Comparison of ENCODE assay signal across 27 cellular contexts in the genomic region with DNA sequence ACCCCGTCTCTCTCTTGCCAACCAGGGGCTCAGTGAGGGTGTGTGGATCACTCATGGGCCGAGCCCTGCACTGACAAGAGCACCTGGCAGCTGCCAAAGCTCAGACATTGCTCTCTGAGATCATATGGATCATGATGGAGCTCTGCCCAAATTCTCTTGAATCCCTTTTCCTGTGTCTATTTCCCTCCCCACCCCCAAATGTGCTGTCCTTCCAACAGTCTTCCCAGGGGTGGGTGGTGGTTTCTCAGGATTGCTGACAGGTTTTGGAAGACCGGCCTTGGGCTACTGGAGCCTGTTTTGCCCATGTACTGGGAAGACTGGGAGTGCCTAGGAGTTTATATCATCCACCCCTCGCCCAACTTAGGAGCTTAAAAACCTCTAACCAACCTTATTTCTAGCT. TPM values are rescaled to one million over a fixed set of nuclear protein-coding genes. Genes with fewer than 3 reads are reported as not detected.
DNase-seq lines count a peak whose midpoint lies in the region; ATAC-seq lines count a peak whose summit lies in the region.
"Had no signal": no experiment of that assay in that cellular context is flagged by ENCODE, and none has a peak within 500 bp of the region (broad histone marks: within the 10 kb centered on the region; RNA-seq: fewer than 3 reads in every experiment).

No MANE protein-coding gene starts in this region.

- no peaks in the 10 kb centered on the region for H3K4me1 Mint-ChIP-seq in activated CD8-positive, alpha-beta memory T cell treated with anti-CD3 and anti-CD28 coated beads, Interleukin-2, amount 10 ng/mL, durations not matched to agents 7 days and 5 days
- H3K4me1 Mint-ChIP-seq in effector memory CD8-positive, alpha-beta T cell (ENCODE audit: low read depth in 2 of 2) = no peaks in the 10 kb centered on the region
- H3K4me1 Mint-ChIP-seq: activated naive CD4-positive, alpha-beta T cell treated with anti-CD3 and anti-CD28 coated beads, Interleukin-2, amount 10 ng/mL, durations not matched to agents 7 days and 5 days; activated T-helper 17 cell treated with anti-CD3 and anti-CD28 coated beads, Interleukin-2, amount 50 U/mL, for 72 hours; natural killer cell had no signal

- 72% methylated on average over 4 of the region's 4 CpGs for WGBS in HUES64

- peaks cover 4% of the 10 kb centered on the region for H3K27me3 Mint-ChIP-seq in activated CD8-positive, alpha-beta memory T cell treated with anti-CD3 and anti-CD28 coated beads, Interleukin-2, amount 10 ng/mL, durations not matched to agents 7 days and 5 days
- peaks cover 30 to 34% of the 10 kb centered on the region in 2 donors for H3K27me3 Mint-ChIP-seq in effector memory CD8-positive, alpha-beta T cell

- H3K9me3 ChIP-seq in HUES64 (ENCODE audit: insufficient read depth, low read depth, low read length) = no peaks in the 10 kb centered on the region
- H3K9me3 ChIP-seq: Caco-2, gastroesophageal sphincter, lower lobe of right lung, upper lobe of left lung had no signal

- H3K4me3 Mint-ChIP-seq in activated CD8-positive, alpha-beta memory T cell treated with anti-CD3 and anti-CD28 coated beads, Interleukin-2, amount 10 ng/mL, durations not matched to agents 7 days and 5 days = no peak overlapping the region
- no peak overlapping the region for H3K4me3 Mint-ChIP-seq in effector memory CD8-positive, alpha-beta T cell
- H3K4me3 Mint-ChIP-seq: activated naive CD4-positive, alpha-beta T cell treated with anti-CD3 and anti-CD28 coated beads, Interleukin-2, amount 10 ng/mL, durations not matched to agents 7 days and 5 days; activated T-helper 17 cell treated with anti-CD3 and anti-CD28 coated beads, Interleukin-2, amount 50 U/mL, for 72 hours; natural killer cell had no signal

- H3K4me3 ChIP-seq in HUES64 (ENCODE audit: low read length) = peak overlapping the region; percentile 16; the same call in 1 of the 2 replicates
- H3K4me3 ChIP-seq: gastroesophageal sphincter, lower lobe of right lung, PC-9, upper lobe of left lung had no signal

- H3K27me3 ChIP-seq in HUES64 (ENCODE audit: insufficient read depth, low read length) = no peaks in the 10 kb centered on the region
- H3K27me3 ChIP-seq: gastroesophageal sphincter, upper lobe of left lung had no signal

- DNase-seq in activated CD8-positive, alpha-beta memory T cell treated with anti-CD3 and anti-CD28 coated beads, Interleukin-2, amount 10 ng/mL, durations not matched to agents 7 days and 5 days = peak; percentile 2
- DNase-seq in activated CD8-positive, alpha-beta memory T cell treated with anti-CD3 and anti-CD28 coated beads, Interleukin-2, amount 50 U/mL, for 48 hours = no peak
- DNase-seq in caudate nucleus (lab: John Stamatoyannopoulos, UW) = no peak
- DNase-seq in substantia nigra (lab: John Stamatoyannopoulos, UW) = no peak
- DNase-seq in activated CD4-positive, alpha-beta T cell treated with anti-CD3 and anti-CD28 coated beads for 4 hours = no peak
- DNase-seq in effector memory CD8-positive, alpha-beta T cell = no peak
- DNase-seq: activated CD4-positive, alpha-beta T cell treated with anti-CD3 and anti-CD28 coated beads, Interleukin-2, amount 50 U/mL, for 48 hours; activated naive CD4-positive, alpha-beta T cell treated with anti-CD3 and anti-CD28 coated beads, Interleukin-2, amount 10 ng/mL, durations not matched to agents 7 days and 5 days; Caco-2; DND-41; lower lobe of right lung; natural killer cell; NCI-H2171; NK-92 treated with Interleukin-12 subunit alpha and Interleukin-12 subunit beta, amount 100 ng/mL, for 24 hours; PC-9; SHP77; stimulated activated CD4-positive, alpha-beta T cell treated with anti-CD3 and anti-CD28 coated beads, Interleukin-15, amount 100 ng/mL, for 24 hours; stimulated activated CD4-positive, alpha-beta T cell treated with anti-CD3 and anti-CD28 coated beads, Interleukin-4, amount 100 ng/mL, for 4 hours; T-helper 2 cell; upper lobe of left lung had no signal

- no peak overlapping the region for H3K9ac ChIP-seq in HUES64 (ENCODE audit: low read depth, low read length)

- H3K36me3 Mint-ChIP-seq in activated CD8-positive, alpha-beta memory T cell treated with anti-CD3 and anti-CD28 coated beads, Interleukin-2, amount 10 ng/mL, durations not matched to agents 7 days and 5 days = no peaks in the 10 kb centered on the region
- no peaks in the 10 kb centered on the region for H3K36me3 Mint-ChIP-seq in effector memory CD8-positive, alpha-beta T cell (ENCODE audit: insufficient read depth)
- H3K36me3 Mint-ChIP-seq: activated naive CD4-positive, alpha-beta T cell treated with anti-CD3 and anti-CD28 coated beads, Interleukin-2, amount 10 ng/mL, durations not matched to agents 7 days and 5 days; natural killer cell had no signal

- peaks cover 14% of the 10 kb centered on the region for H3K4me1 ChIP-seq in HUES64 (ENCODE audit: insufficient read depth, low read length)
- H3K4me1 ChIP-seq: Caco-2, gastroesophageal sphincter, lower lobe of right lung, upper lobe of left lung had no signal

- no peak overlapping the region for H3K27ac Mint-ChIP-seq in activated CD8-positive, alpha-beta memory T cell treated with anti-CD3 and anti-CD28 coated beads, Interleukin-2, amount 10 ng/mL, durations not matched to agents 7 days and 5 days
- no peak overlapping the region for H3K27ac Mint-ChIP-seq in effector memory CD8-positive, alpha-beta T cell
- H3K27ac Mint-ChIP-seq: activated naive CD4-positive, alpha-beta T cell treated with anti-CD3 and anti-CD28 coated beads, Interleukin-2, amount 10 ng/mL, durations not matched to agents 7 days and 5 days; activated T-helper 17 cell treated with anti-CD3 and anti-CD28 coated beads, Interleukin-2, amount 50 U/mL, for 72 hours; natural killer cell had no signal

- H3K27ac ChIP-seq in HUES64 (ENCODE audit: low read depth, low read length) (peak overlapping the region; percentile 62), caudate nucleus (ENCODE audit: low read depth, low read length) (peak overlapping the region; percentile 33), substantia nigra (ENCODE audit: low read depth, low read length, poor library complexity, severe bottlenecking) (peak overlapping the region; percentile 46)
- H3K27ac ChIP-seq: C4-2B, gastroesophageal sphincter, HL-60, lower lobe of right lung, PC-9, upper lobe of left lung had no signal

- ATAC-seq in activated CD8-positive, alpha-beta memory T cell treated with anti-CD3 and anti-CD28 coated beads, Interleukin-2, amount 10 ng/mL, durations not matched to agents 7 days and 5 days = no peak
- ATAC-seq in HG03378 (IDR thresholded peaks at IDR 0.05; ENCODE audit: unreplicated experiment) = no peak
- ATAC-seq in effector memory CD8-positive, alpha-beta T cell (replicated peaks) = no peak
- ATAC-seq: activated CD4-positive, CD25-positive, alpha-beta regulatory T cell treated with anti-CD3 and anti-CD28 coated beads, Interleukin-2, amount 50 U/mL, for 24 hours; activated T-helper 17 cell treated with anti-CD3 and anti-CD28 coated beads, Interleukin-2, amount 50 U/mL, for 72 hours; gastroesophageal sphincter; lower lobe of right lung; natural killer cell had no signal

- CTCF ChIA-PET in activated CD8-positive, alpha-beta memory T cell treated with anti-CD3 and anti-CD28 coated beads, Interleukin-2, amount 10 ng/mL, durations not matched to agents 7 days and 5 days (lab: Charles Lee) = interaction anchor here (1.3 kb wide), 1 partner anchor 62 kb away, joined by 5 read pairs; no protein-coding TSS in a partner anchor

- H3K9me3 Mint-ChIP-seq in activated CD8-positive, alpha-beta memory T cell treated with anti-CD3 and anti-CD28 coated beads, Interleukin-2, amount 10 ng/mL, durations not matched to agents 7 days and 5 days (ENCODE audit: low read depth) = no peaks in the 10 kb centered on the region
- no peaks in the 10 kb centered on the region for H3K9me3 Mint-ChIP-seq in effector memory CD8-positive, alpha-beta T cell
- H3K9me3 Mint-ChIP-seq: activated naive CD4-positive, alpha-beta T cell treated with anti-CD3 and anti-CD28 coated beads, Interleukin-2, amount 10 ng/mL, durations not matched to agents 7 days and 5 days; activated T-helper 17 cell treated with anti-CD3 and anti-CD28 coated beads, Interleukin-2, amount 50 U/mL, for 72 hours; natural killer cell had no signal

- H3K36me3 ChIP-seq in HUES64 (ENCODE audit: insufficient read depth, low read length) = no peaks in the 10 kb centered on the region
- H3K36me3 ChIP-seq: gastroesophageal sphincter, lower lobe of right lung, upper lobe of left lung had no signal

RNA-seq across cellular contexts. Expression of a gene that starts 10.5 kb away (rescaled TPM):
- total RNA-seq in activated CD8-positive, alpha-beta memory T cell treated with anti-CD3 and anti-CD28 coated beads, Interleukin-2, amount 10 ng/mL, durations not matched to agents 7 days and 5 days = not detected
- polyA plus RNA-seq in HUES64 (2013, experiment 1 of 2) = 4.5 TPM
- polyA plus RNA-seq in HUES64 (2013, experiment 2 of 2) = 4.1 TPM
